ENCODE assay signal across 34 cellular contexts in the genomic region with DNA sequence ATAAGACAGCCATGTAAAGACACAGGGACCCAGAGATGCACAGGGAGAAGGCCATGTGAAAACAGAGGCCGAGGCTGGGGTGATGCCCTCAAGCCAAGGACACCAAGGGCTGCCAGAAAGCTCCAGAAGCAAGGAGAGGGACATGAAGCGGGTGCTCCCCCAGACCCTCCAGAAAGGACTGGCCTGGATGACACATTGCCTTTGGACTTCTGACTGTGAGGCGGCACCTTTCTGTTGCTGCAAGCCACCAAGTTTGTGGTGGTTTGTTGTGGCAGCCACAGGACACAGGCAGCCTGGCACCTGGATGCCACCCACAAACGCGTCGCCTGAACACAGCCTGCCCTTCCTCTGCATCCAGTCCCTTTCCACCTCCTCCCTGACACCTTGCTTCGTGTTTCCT.
DNase-seq lines count a peak whose midpoint lies in the region; ATAC-seq and TF ChIP-seq lines count a peak whose summit lies in the region.
"Had no signal": no experiment of that assay in that cellular context is flagged by ENCODE, and none has a peak within 500 bp of the region (broad histone marks: within the 10 kb centered on the region; RNA-seq: fewer than 3 reads in every experiment).

No MANE protein-coding gene starts in this region.

- no peak overlapping the region for H2BK12ac ChIP-seq in neuronal stem cell (ENCODE audit: low read length)

- H3K9me3 ChIP-seq in PC-9 (ENCODE audit: insufficient read depth, low read depth) (no peaks in the 10 kb centered on the region), neuronal stem cell (replicated peaks in 1 of 2; ENCODE audit: control insufficient read depth in 2 of 2, insufficient read depth in 1 of 2, low read depth in 1 of 2, low read length in 2 of 2) (peaks cover 1 to 17% of the 10 kb centered on the region in 2 donors)
- H3K9me3 ChIP-seq: testis had no signal

- H3K79me2 ChIP-seq in PC-9 (ENCODE audit: low read depth): no peaks in the 10 kb centered on the region

- H3K36me3 Mint-ChIP-seq in Calu3 (ENCODE audit: insufficient read depth, unreplicated experiment): peaks cover 31% of the 10 kb centered on the region
- H3K36me3 Mint-ChIP-seq: CD8-positive, alpha-beta T cell had no signal

- H3K9ac ChIP-seq in neuronal stem cell (ENCODE audit: low read depth, low read length, poor library complexity): no peak overlapping the region

- H3K36me3 ChIP-seq in PC-9 (ENCODE audit: low read depth) (no peaks in the 10 kb centered on the region), neuronal stem cell (replicated peaks in 1 of 2; ENCODE audit: control insufficient read depth in 2 of 2, insufficient read depth in 2 of 2, low read length in 2 of 2) (no peaks in the 10 kb centered on the region)
- H3K36me3 ChIP-seq: spleen had no signal

- H3K79me1 ChIP-seq in neuronal stem cell (ENCODE audit: low read depth, low read length): no peaks in the 10 kb centered on the region

- WGBS in neuronal stem cell (ENCODE audit: extremely low coverage in 2 of 2, insufficient read length in 2 of 2, insufficient replicate concordance in 1 of 2), 2 donors: no CpG with 5 or more reads among the region's 7 CpGs

- H3K4ac ChIP-seq in neuronal stem cell (ENCODE audit: low read length): no peak overlapping the region

- H3K9me2 ChIP-seq in PC-9 (ENCODE audit: insufficient read depth): no peaks in the 10 kb centered on the region

- H4K20me1 ChIP-seq in PC-9 (ENCODE audit: insufficient read depth): no peaks in the 10 kb centered on the region

- H3K9me3 Mint-ChIP-seq in Calu3 (ENCODE audit: low read depth, unreplicated experiment): peaks cover 3% of the 10 kb centered on the region
- H3K9me3 Mint-ChIP-seq: activated B cell treated with CpG ODN at 0.5 μM for 24 hours; activated naive CD8-positive, alpha-beta T cell treated with anti-CD3 and anti-CD28 coated beads, Interleukin-2, amount 50 U/mL, for 24 hours; CD8-positive, alpha-beta T cell; stimulated activated naive CD8-positive, alpha-beta T cell treated with anti-CD3 and anti-CD28 coated beads, Interleukin-15, Interleukin-2, amounts not matched to agents 100 ng/mL and 50 ng/mL, for 24 hours had no signal

- peaks cover 6% of the 10 kb centered on the region; the same call in 1 of the 2 replicates for H3F3A ChIP-seq in PC-9 (ENCODE audit: insufficient read depth, low read depth)

- peak overlapping the region; percentile 31 for H2BK15ac ChIP-seq in neuronal stem cell (ENCODE audit: low read length)

- TF ChIP-seq CTCF in Calu3 (IDR thresholded peaks at IDR 0.05; ENCODE audit: unreplicated experiment): no peak
- TF ChIP-seq CTCF in PC-9 (conservative IDR thresholded peaks at IDR 0.05): no peak

- H3K23ac ChIP-seq in neuronal stem cell (ENCODE audit: low read depth, low read length, poor library complexity): no peak overlapping the region

- no TSS peak for BruUV-seq in Calu3 (replicated peaks; lab: Mats Ljungman, UMichigan)
- no TSS peak for BruUV-seq in PC-9 (replicated peaks; lab: Mats Ljungman, UMichigan)

- H2AFZ ChIP-seq in PC-9 (no peak overlapping the region), neuronal stem cell (ENCODE audit: low read length) (no peak overlapping the region)

- H3K4me1 Mint-ChIP-seq in Calu3 (ENCODE audit: low read depth, unreplicated experiment): peaks cover 75% of the 10 kb centered on the region
- H3K4me1 Mint-ChIP-seq: activated B cell treated with CpG ODN at 0.5 μM for 24 hours; B cell; central memory CD8-positive, alpha-beta T cell; memory B cell had no signal

- no peak overlapping the region for H4K8ac ChIP-seq in neuronal stem cell (ENCODE audit: low read depth, low read length)

- intact Hi-C loops in Calu3 (cut with micrococcal nuclease; ENCODE audit: unreplicated experiment): no loop called here
- intact Hi-C loops in PC-9 (cut with micrococcal nuclease; ENCODE audit: unreplicated experiment): loop anchor here (2.0 to 5.0 kb wide), 2 partner anchors 65 to 67 kb away; a partner anchor contains a TSS

- no peak overlapping the region for H3K14ac ChIP-seq in neuronal stem cell (ENCODE audit: low read length)

- CTCF ChIA-PET in Calu3 (lab: Charles Lee): no interaction called here
- CTCF ChIA-PET in PC-9 (lab: Charles Lee): no interaction called here

- no peaks in the 10 kb centered on the region for H3K27me3 Mint-ChIP-seq in Calu3 (ENCODE audit: unreplicated experiment)

- peak overlapping the region; percentile 99 for H3K27ac Mint-ChIP-seq in Calu3 (ENCODE audit: unreplicated experiment)
- H3K27ac Mint-ChIP-seq: activated B cell treated with CpG ODN at 0.5 μM for 24 hours; activated naive CD8-positive, alpha-beta T cell treated with anti-CD3 and anti-CD28 coated beads, Interleukin-2, amount 50 U/mL, for 24 hours; activated T-cell treated with anti-CD3 and anti-CD28 coated beads, Interleukin-2, amount 50 U/mL, for 72 hours; B cell; CD8-positive, alpha-beta T cell; memory B cell; stimulated activated naive CD8-positive, alpha-beta T cell treated with anti-CD3 and anti-CD28 coated beads, Interleukin-15, Interleukin-2, amounts not matched to agents 100 ng/mL and 50 ng/mL, for 24 hours had no signal

- H2AK5ac ChIP-seq in neuronal stem cell (ENCODE audit: low read depth, low read length): peak overlapping the region; percentile 4

- no peak overlapping the region for H4K91ac ChIP-seq in neuronal stem cell (ENCODE audit: low read depth, low read length, poor library complexity)

- DNase-seq in Calu3 (no peak), PC-9 (peak in 1 of 2 experiments; percentile 32), epithelial cell of prostate (ENCODE audit: low read depth, low spot score) (no peak), neuronal stem cell (ENCODE audit: low spot score) (no peak), HK-2 (ENCODE audit: unreplicated experiment) (no peak), DMS153 (lab: John Stamatoyannopoulos, UW) (no peak)
- DNase-seq: ACHN; activated B cell treated with CpG ODN at 0.5 μM for 24 hours; activated CD4-positive, alpha-beta T cell treated with anti-CD3 and anti-CD28 coated beads, Interleukin-2, amount 50 U/mL, for 4 hours; activated naive CD8-positive, alpha-beta T cell treated with anti-CD3 and anti-CD28 coated beads, Interleukin-2, amount 50 U/mL, for 24 hours; activated T-cell treated with anti-CD3 and anti-CD28 coated beads, Interleukin-2, amount 50 U/mL, for 72 hours; CD8-positive, alpha-beta T cell; dermis blood vessel endothelial cell; DMS 273 treated with DMSO at 0.1 percent for 48 hours; EL; hypothalamus; NCI-H1092 treated with DMSO at 0.1 percent for 48 hours; NCI-H1694 treated with DMSO at 0.1 percent for 48 hours; NCI-H446; NCI-H82; RPMI8226; stimulated activated CD4-positive, alpha-beta T cell treated with anti-CD3 and anti-CD28 coated beads, Interleukin-2, amount 100 ng/mL, for 24 hours; T-helper 1 cell; testis had no signal

- POLR2A ChIA-PET in PC-9 (lab: Charles Lee; ENCODE audit: unreplicated experiment): no interaction called here

- H3K4me3 Mint-ChIP-seq in Calu3 (ENCODE audit: low read depth, unreplicated experiment): no peak overlapping the region
- H3K4me3 Mint-ChIP-seq: activated B cell treated with CpG ODN at 0.5 μM for 24 hours; activated naive CD8-positive, alpha-beta T cell treated with anti-CD3 and anti-CD28 coated beads, Interleukin-2, amount 50 U/mL, for 24 hours; activated T-cell treated with anti-CD3 and anti-CD28 coated beads, Interleukin-2, amount 50 U/mL, for 72 hours; B cell; CD8-positive, alpha-beta T cell; central memory CD8-positive, alpha-beta T cell; memory B cell; neural crest cell; stimulated activated naive CD8-positive, alpha-beta T cell treated with anti-CD3 and anti-CD28 coated beads, Interleukin-15, Interleukin-2, amounts not matched to agents 100 ng/mL and 50 ng/mL, for 24 hours had no signal

- no peak for ATAC-seq in HG02970 (IDR thresholded peaks at IDR 0.05; ENCODE audit: low FRiP score, unreplicated experiment)
- ATAC-seq: activated naive CD8-positive, alpha-beta T cell treated with anti-CD3 and anti-CD28 coated beads, Interleukin-2, amount 50 U/mL, for 24 hours; activated T-cell treated with anti-CD3 and anti-CD28 coated beads, Interleukin-2, amount 50 U/mL, for 72 hours; CD8-positive, alpha-beta T cell; K562; left lobe of liver had no signal

- 0 out of 2 replicates have a peak overlapping the region, but pooled peaks have one; percentile 83 for H3K27ac ChIP-seq in PC-9
- peak overlapping the region; percentile 83 for H3K27ac ChIP-seq in epithelial cell of prostate
- H3K27ac ChIP-seq in neuronal stem cell (replicated peaks; ENCODE audit: low read length): no peak overlapping the region
- H3K27ac ChIP-seq: SK-N-MC, spleen, testis had no signal

- H3K27me3 ChIP-seq in PC-9 (ENCODE audit: insufficient read depth, low read depth): no peaks in the 10 kb centered on the region
- H3K27me3 ChIP-seq in neuronal stem cell (ENCODE audit: control insufficient read depth in 3 of 3, insufficient read depth in 3 of 3, low read depth in 1 of 3, low read length in 3 of 3): no peaks in the 10 kb centered on the region
- H3K27me3 ChIP-seq: spleen, testis had no signal

- no peak overlapping the region for H3K18ac ChIP-seq in neuronal stem cell (ENCODE audit: low read length)

- no peak overlapping the region for H2BK5ac ChIP-seq in neuronal stem cell (ENCODE audit: low read length)

- H3K4me1 ChIP-seq in PC-9 (replicated peaks; ENCODE audit: insufficient read depth) (peaks cover 26% of the 10 kb centered on the region), neuronal stem cell (ENCODE audit: control insufficient read depth in 2 of 2, insufficient read depth in 1 of 2, low read depth in 1 of 2, low read length in 2 of 2) (peaks cover 22 to 23% of the 10 kb centered on the region in 2 donors)
- H3K4me1 ChIP-seq: spleen had no signal

- H3K4me2 ChIP-seq in PC-9 (no peak overlapping the region), neuronal stem cell (ENCODE audit: insufficient read depth, low read length, poor library complexity, severe bottlenecking) (no peak overlapping the region)

- H3K4me3 ChIP-seq in PC-9 (no peak overlapping the region), neuronal stem cell (ENCODE audit: low read length in 2 of 2) (no peak overlapping the region)
- H3K4me3 ChIP-seq: K562, SK-N-MC, spleen, testis had no signal

- H2BK120ac ChIP-seq in neuronal stem cell (ENCODE audit: low read depth, low read length): no peak overlapping the region
